Comparison of ENCODE assay signal across 22 cellular contexts in the genomic region with DNA sequence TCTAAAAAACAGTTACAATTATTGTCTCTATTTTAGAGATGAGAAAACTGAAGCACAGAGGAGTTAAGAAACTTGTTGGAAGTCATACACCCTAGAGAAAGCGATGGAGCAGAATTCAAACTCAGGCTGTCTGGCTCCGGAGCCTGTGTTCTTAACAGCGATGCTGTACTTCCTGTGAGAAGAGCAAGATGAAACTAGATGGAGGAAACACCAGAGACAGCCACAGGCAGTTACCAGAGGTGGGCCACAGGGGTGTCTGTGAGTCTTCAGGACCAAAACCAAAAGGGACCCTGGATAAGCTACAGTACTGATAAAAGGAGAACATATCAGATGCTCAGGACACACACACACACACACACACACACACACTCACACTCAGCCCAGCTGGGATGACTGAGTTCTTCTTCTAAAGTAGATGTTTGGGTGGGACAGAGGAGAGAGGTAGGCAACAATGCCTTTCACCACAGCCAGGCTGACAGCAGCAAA.
"Had no signal": no experiment of that assay in that cellular context is flagged by ENCODE, and none has a peak within 500 bp of the region (broad histone marks: within the 10 kb centered on the region; RNA-seq: fewer than 3 reads in every experiment).

No MANE protein-coding gene starts in this region.

- ATAC-seq: activated CD4-positive, alpha-beta T cell treated with anti-CD3 and anti-CD28 coated beads for 36 hours; activated T-cell treated with anti-CD3 and anti-CD28 coated beads, Interleukin-2, amount 50 U/mL, for 4 hours; pancreas; psoas muscle had no signal

- H3K4me1 Mint-ChIP-seq: activated B cell treated with CpG ODN at 0.5 μM for 24 hours; activated CD4-positive, alpha-beta T cell treated with anti-CD3 and anti-CD28 coated beads for 36 hours had no signal

- DNase-seq: activated B cell treated with CpG ODN at 0.5 μM for 24 hours; activated CD4-positive, alpha-beta T cell treated with anti-CD3 and anti-CD28 coated beads for 36 hours; activated CD4-positive, alpha-beta T cell treated with anti-CD3 and anti-CD28 coated beads, Interleukin-2, amount 50 U/mL, for 4 hours; activated CD8-positive, alpha-beta memory T cell treated with anti-CD3 and anti-CD28 coated beads, Interleukin-2, amount 50 U/mL, for 48 hours; activated naive CD4-positive, alpha-beta T cell; activated T-cell treated with anti-CD3 and anti-CD28 coated beads, Interleukin-2, amount 50 U/mL, for 4 hours; adrenal gland; brain microvascular endothelial cell; caudate nucleus; dermis blood vessel endothelial cell; effector CD8-positive, alpha-beta T cell; hippocampal formation; left ventricle myocardium inferior; pancreas; psoas muscle; stimulated activated CD4-positive, alpha-beta T cell treated with anti-CD3 and anti-CD28 coated beads, Interleukin-4, amount 100 ng/mL, for 24 hours; substantia nigra; thyroid gland had no signal

- H3K27me3 Mint-ChIP-seq: activated B cell treated with CpG ODN at 0.5 μM for 24 hours; activated naive CD8-positive, alpha-beta T cell; stimulated activated naive CD8-positive, alpha-beta T cell treated with anti-CD3 and anti-CD28 coated beads, Interleukin-15, Interleukin-2, amounts not matched to agents 100 ng/mL and 50 ng/mL, for 24 hours had no signal

- H3K27ac Mint-ChIP-seq: activated B cell treated with CpG ODN at 0.5 μM for 24 hours; activated CD4-positive, alpha-beta T cell treated with anti-CD3 and anti-CD28 coated beads for 36 hours; activated naive CD8-positive, alpha-beta T cell; activated T-helper 2 cell treated with anti-CD3 and anti-CD28 coated beads, Interferon-gamma antibody, Interleukin-2, Interleukin-4, amounts not matched to agents 10 μg/mL and 5 μg/mL and 100 μg/mL, durations not matched to agents 14 hours and 24 hours and 36 hours; stimulated activated naive CD8-positive, alpha-beta T cell treated with anti-CD3 and anti-CD28 coated beads, Interleukin-15, Interleukin-2, amounts not matched to agents 100 ng/mL and 50 ng/mL, for 24 hours had no signal

- H3K36me3 Mint-ChIP-seq: activated naive CD8-positive, alpha-beta T cell had no signal

- H3K9me3 Mint-ChIP-seq: activated B cell treated with CpG ODN at 0.5 μM for 24 hours; activated T-cell treated with anti-CD3 and anti-CD28 coated beads, Interleukin-2, amount 50 U/mL, for 4 hours; activated T-helper 2 cell treated with anti-CD3 and anti-CD28 coated beads, Interferon-gamma antibody, Interleukin-2, Interleukin-4, amounts not matched to agents 10 μg/mL and 5 μg/mL and 100 μg/mL, durations not matched to agents 14 hours and 24 hours and 36 hours; nephron; stimulated activated naive CD8-positive, alpha-beta T cell treated with anti-CD3 and anti-CD28 coated beads, Interleukin-15, Interleukin-2, amounts not matched to agents 100 ng/mL and 50 ng/mL, for 24 hours had no signal

- H3K4me3 Mint-ChIP-seq: activated B cell treated with CpG ODN at 0.5 μM for 24 hours; activated CD4-positive, alpha-beta T cell treated with anti-CD3 and anti-CD28 coated beads for 36 hours; activated naive CD8-positive, alpha-beta T cell; activated T-cell treated with anti-CD3 and anti-CD28 coated beads, Interleukin-2, amount 50 U/mL, for 4 hours; nephron; stimulated activated naive CD8-positive, alpha-beta T cell treated with anti-CD3 and anti-CD28 coated beads, Interleukin-15, Interleukin-2, amounts not matched to agents 100 ng/mL and 50 ng/mL, for 24 hours had no signal
